1 cellular context compared by ENCODE assay signal in the genomic region with DNA sequence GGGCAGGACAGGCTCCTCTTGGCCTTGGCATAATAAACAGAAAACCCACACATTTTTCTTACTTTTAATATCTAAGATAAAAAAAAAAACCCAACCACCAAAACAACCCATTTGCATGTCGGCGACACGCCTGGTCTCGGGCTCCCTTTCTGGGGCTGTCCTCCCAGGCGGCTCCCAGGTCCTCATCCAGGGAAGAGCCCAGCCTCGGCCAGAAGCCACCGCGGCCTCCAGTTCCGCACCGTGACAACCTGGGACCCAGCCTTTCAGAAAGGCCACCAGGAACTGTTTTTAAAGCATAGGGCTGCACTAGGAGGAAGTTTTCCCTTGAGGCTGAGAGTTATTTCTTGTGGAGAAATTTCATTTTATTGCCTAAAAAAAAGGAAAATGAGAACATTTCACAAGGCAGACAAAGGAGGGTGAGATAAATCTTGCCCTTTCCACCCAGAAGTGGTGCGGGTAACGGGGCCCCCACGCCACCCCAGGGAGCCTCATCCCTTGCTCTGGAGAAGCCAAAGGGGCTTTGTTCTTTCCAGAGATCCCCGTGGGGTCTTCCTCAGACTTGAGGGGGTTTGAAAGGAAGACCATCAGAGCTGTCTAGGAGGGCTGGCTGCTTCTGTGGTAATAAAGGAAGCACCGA.
TF ChIP-seq lines count a peak whose summit lies in the region.

No MANE protein-coding gene starts in this region.

TF ChIP-seq in K562, 482 proteins besides CTCF, POLR2A, EP300 and RAD21:
- TF ChIP-seq HDAC8 (tag; IDR thresholded peaks at IDR 0.05) (no peak), ZSCAN29 (IDR thresholded peaks at IDR 0.05) (no peak), MAFG (tag; conservative IDR thresholded peaks at IDR 0.05) (no peak), RBM34 (IDR thresholded peaks at IDR 0.05; ENCODE audit: borderline replicate concordance, insufficient read depth, low read length) (no peak), DIDO1 (tag; IDR thresholded peaks at IDR 0.05; ENCODE audit: low read depth) (no peak), ZKSCAN3 (CRISPR knock-in tag; IDR thresholded peaks at IDR 0.05) (no peak), SP1 (CRISPR knock-in tag; IDR thresholded peaks at IDR 0.05) (no peak), NELFE (IDR thresholded peaks at IDR 0.05; ENCODE audit: insufficient read depth, insufficient read length) (no peak), ZNF668 (CRISPR knock-in tag; IDR thresholded peaks at IDR 0.05) (no peak), PHF8 (IDR thresholded peaks at IDR 0.05; ENCODE audit: borderline replicate concordance, low read length) (no peak), ELF1 (tag; IDR thresholded peaks at IDR 0.05) (no peak), NRF1 (conservative IDR thresholded peaks at IDR 0.05 in 1 of 2, IDR thresholded peaks at IDR 0.05 in 1 of 2) (no peak), RBM17 (IDR thresholded peaks at IDR 0.05; ENCODE audit: borderline replicate concordance, low read depth, low read length) (no peak), MTA3 (IDR thresholded peaks at IDR 0.05; ENCODE audit: borderline replicate concordance) (no peak), ZNF274 (IDR thresholded peaks at IDR 0.05; ENCODE audit: borderline replicate concordance, low read depth, low read length) (no peak)
- TF ChIP-seq, protein P1, sequence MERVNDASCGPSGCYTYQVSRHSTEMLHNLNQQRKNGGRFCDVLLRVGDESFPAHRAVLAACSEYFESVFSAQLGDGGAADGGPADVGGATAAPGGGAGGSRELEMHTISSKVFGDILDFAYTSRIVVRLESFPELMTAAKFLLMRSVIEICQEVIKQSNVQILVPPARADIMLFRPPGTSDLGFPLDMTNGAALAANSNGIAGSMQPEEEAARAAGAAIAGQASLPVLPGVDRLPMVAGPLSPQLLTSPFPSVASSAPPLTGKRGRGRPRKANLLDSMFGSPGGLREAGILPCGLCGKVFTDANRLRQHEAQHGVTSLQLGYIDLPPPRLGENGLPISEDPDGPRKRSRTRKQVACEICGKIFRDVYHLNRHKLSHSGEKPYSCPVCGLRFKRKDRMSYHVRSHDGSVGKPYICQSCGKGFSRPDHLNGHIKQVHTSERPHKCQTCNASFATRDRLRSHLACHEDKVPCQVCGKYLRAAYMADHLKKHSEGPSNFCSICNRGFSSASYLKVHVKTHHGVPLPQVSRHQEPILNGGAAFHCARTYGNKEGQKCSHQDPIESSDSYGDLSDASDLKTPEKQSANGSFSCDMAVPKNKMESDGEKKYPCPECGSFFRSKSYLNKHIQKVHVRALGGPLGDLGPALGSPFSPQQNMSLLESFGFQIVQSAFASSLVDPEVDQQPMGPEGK (CRISPR knock-in tag; IDR thresholded peaks at IDR 0.05; ENCODE audit: borderline replicate concordance) = no peak
- TF ChIP-seq, protein P2, sequence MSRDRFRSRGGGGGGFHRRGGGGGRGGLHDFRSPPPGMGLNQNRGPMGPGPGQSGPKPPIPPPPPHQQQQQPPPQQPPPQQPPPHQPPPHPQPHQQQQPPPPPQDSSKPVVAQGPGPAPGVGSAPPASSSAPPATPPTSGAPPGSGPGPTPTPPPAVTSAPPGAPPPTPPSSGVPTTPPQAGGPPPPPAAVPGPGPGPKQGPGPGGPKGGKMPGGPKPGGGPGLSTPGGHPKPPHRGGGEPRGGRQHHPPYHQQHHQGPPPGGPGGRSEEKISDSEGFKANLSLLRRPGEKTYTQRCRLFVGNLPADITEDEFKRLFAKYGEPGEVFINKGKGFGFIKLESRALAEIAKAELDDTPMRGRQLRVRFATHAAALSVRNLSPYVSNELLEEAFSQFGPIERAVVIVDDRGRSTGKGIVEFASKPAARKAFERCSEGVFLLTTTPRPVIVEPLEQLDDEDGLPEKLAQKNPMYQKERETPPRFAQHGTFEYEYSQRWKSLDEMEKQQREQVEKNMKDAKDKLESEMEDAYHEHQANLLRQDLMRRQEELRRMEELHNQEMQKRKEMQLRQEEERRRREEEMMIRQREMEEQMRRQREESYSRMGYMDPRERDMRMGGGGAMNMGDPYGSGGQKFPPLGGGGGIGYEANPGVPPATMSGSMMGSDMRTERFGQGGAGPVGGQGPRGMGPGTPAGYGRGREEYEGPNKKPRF (IDR thresholded peaks at IDR 0.05; ENCODE audit: low read depth, low read length) = no peak
- TF ChIP-seq, protein P3, sequence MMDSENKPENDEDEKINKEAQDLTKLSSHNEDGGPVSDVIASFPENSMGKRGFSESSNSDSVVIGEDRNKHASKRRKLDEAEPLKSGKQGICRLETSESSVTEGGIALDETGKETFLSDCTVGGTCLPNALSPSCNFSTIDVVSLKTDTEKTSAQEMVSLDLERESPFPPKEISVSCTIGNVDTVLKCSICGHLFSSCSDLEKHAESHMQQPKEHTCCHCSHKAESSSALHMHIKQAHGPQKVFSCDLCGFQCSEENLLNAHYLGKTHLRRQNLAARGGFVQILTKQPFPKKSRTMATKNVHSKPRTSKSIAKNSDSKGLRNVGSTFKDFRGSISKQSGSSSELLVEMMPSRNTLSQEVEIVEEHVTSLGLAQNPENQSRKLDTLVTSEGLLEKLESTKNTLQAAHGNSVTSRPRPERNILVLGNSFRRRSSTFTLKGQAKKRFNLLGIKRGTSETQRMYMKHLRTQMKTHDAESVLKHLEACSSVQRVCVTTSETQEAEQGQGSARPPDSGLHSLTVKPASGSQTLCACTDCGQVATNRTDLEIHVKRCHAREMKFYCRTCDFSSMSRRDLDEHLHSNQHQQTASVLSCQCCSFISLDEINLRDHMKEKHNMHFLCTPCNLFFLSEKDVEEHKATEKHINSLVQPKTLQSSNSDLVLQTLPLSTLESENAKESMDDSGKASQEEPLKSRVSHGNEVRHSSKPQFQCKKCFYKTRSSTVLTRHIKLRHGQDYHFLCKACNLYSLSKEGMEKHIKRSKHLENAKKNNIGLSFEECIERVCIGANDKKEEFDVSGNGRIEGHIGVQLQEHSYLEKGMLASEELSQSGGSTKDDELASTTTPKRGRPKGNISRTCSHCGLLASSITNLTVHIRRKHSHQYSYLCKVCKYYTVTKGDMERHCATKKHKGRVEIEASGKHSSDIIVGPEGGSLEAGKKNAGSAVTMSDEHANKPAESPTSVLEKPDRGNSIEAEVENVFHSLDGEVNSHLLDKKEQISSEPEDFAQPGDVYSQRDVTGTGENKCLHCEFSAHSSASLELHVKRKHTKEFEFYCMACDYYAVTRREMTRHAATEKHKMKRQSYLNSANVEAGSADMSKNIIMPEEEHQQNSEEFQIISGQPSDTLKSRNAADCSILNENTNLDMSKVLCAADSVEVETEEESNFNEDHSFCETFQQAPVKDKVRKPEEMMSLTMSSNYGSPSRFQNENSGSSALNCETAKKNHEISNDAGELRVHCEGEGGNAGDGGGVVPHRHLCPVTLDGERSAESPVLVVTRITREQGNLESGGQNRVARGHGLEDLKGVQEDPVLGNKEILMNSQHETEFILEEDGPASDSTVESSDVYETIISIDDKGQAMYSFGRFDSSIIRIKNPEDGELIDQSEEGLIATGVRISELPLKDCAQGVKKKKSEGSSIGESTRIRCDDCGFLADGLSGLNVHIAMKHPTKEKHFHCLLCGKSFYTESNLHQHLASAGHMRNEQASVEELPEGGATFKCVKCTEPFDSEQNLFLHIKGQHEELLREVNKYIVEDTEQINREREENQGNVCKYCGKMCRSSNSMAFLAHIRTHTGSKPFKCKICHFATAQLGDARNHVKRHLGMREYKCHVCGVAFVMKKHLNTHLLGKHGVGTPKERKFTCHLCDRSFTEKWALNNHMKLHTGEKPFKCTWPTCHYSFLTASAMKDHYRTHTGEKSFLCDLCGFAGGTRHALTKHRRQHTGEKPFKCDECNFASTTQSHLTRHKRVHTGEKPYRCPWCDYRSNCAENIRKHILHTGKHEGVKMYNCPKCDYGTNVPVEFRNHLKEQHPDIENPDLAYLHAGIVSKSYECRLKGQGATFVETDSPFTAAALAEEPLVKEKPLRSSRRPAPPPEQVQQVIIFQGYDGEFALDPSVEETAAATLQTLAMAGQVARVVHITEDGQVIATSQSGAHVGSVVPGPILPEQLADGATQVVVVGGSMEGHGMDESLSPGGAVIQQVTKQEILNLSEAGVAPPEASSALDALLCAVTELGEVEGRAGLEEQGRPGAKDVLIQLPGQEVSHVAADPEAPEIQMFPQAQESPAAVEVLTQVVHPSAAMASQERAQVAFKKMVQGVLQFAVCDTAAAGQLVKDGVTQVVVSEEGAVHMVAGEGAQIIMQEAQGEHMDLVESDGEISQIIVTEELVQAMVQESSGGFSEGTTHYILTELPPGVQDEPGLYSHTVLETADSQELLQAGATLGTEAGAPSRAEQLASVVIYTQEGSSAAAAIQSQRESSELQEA (IDR thresholded peaks at IDR 0.05; ENCODE audit: low read depth) = no peak
- TF ChIP-seq, protein P4, sequence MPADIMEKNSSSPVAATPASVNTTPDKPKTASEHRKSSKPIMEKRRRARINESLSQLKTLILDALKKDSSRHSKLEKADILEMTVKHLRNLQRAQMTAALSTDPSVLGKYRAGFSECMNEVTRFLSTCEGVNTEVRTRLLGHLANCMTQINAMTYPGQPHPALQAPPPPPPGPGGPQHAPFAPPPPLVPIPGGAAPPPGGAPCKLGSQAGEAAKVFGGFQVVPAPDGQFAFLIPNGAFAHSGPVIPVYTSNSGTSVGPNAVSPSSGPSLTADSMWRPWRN (IDR thresholded peaks at IDR 0.05; ENCODE audit: low read depth) = no peak
